Comparison of ENCODE assay signal across 1 cellular context in the genomic region with DNA sequence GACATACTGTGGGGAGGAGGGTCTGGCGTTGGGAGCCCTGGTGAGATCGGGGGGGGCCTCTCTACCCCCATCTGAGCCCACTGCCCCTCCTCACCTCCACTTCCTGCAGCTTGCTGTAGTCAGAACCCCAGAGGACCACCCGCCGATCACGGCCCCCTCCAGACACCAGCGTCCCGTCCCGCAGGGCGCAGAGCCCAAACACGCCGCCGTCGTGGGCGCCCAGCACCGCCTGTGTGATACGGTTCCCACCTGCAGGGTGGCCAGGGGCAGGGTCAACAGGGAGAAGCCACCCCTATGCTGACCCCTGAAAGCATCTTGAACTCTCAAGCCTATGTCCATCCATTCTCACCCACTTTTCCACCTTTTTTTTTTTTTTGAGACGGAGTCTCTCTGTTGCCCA.
A peak's percentile ranks its signal among the peaks of the same experiment; 100 is the strongest.
TF ChIP-seq lines count a peak whose summit lies in the region.

No MANE protein-coding gene starts in this region.

TF ChIP-seq in K562, 482 proteins besides CTCF, POLR2A, EP300 and RAD21:
- TF ChIP-seq NUFIP1 (IDR thresholded peaks at IDR 0.05; ENCODE audit: partially characterized antibody) (no peak), RBFOX2 (IDR thresholded peaks at IDR 0.05; ENCODE audit: low read depth, low read length) (peak; percentile 41; the same call in 1 of the 2 replicates), SUPT5H (IDR thresholded peaks at IDR 0.05) (no peak), ZNF212 (CRISPR knock-in tag; IDR thresholded peaks at IDR 0.05) (no peak), POLR2G (IDR thresholded peaks at IDR 0.05; ENCODE audit: low read depth, low read length) (0 out of 2 replicates have a peak, but pooled peaks have one; percentile 28)
